ENCODE assay signal across 9 cellular contexts in genomic region chr13:30466841-30467252, GRCh38. TPM values are rescaled to one million over a fixed set of nuclear protein-coding genes. Genes with fewer than 3 reads are reported as not detected.
A peak's percentile ranks its signal among the peaks of the same experiment; 100 is the strongest.
DNase-seq lines count a peak whose midpoint lies in the region; ATAC-seq and TF ChIP-seq lines count a peak whose summit lies in the region.
"Had no signal": no experiment of that assay in that cellular context is flagged by ENCODE, and none has a peak within 500 bp of the region (broad histone marks: within the 10 kb centered on the region; RNA-seq: fewer than 3 reads in every experiment).

No MANE protein-coding gene starts in this region.

- H3K4me3 ChIP-seq in NB4 (ENCODE audit: low read depth, low read length) = peak overlapping the region; percentile 61
- peak overlapping the region; percentile 73 for H3K4me3 ChIP-seq in WI38 (ENCODE audit: low read depth, low read length)

- H3K27ac Mint-ChIP-seq in nephron progenitor cell = peak overlapping the region; percentile 100

- intact Hi-C loops in left cardiac atrium (cut with DNase I) = loop anchor here in 1 of 2 donors (10.0 kb wide), 1 partner anchor 108 kb away; no protein-coding TSS in a partner anchor

- in situ Hi-C loops in G401 (cut with HindIII; ENCODE audit: low sequenced_read_pairs) = no loop called here

- peak overlapping the region; percentile 92 for H3K4me3 Mint-ChIP-seq in nephron progenitor cell

- TF ChIP-seq POLR2A in NB4 (IDR thresholded peaks at IDR 0.05; ENCODE audit: extremely low read depth, insufficient read length) = peak; percentile 86

- H3K27me3 Mint-ChIP-seq in nephron progenitor cell (ENCODE audit: low read depth, poor library complexity) = peaks cover 7% of the 10 kb centered on the region

- no peak for TF ChIP-seq CTCF in NB4 (IDR thresholded peaks at IDR 0.05; ENCODE audit: low read depth, low read length)
- TF ChIP-seq CTCF in WI38 (IDR thresholded peaks at IDR 0.05; ENCODE audit: low read depth, low read length) = no peak
- TF ChIP-seq CTCF in nephron progenitor cell (IDR thresholded peaks at IDR 0.05) = no peak

- ATAC-seq in left cardiac atrium = no peak

- H3K36me3 Mint-ChIP-seq in nephron progenitor cell (ENCODE audit: low read depth) = peaks cover 14% of the 10 kb centered on the region

- H3K4me1 Mint-ChIP-seq in nephron progenitor cell = peaks cover 26% of the 10 kb centered on the region

- DNase-seq in DMS153 (lab: John Stamatoyannopoulos, UW) = peak; percentile 11
- no peak for DNase-seq in DMS153 treated with DMSO at 0.1 percent for 48 hours (lab: John Stamatoyannopoulos, UW; ENCODE audit: unreplicated experiment)
- DNase-seq in NB4 (ENCODE audit: low read depth) = peak; percentile 87
- no peak for DNase-seq in nephron progenitor cell
- no peak for DNase-seq in left cardiac atrium
- DNase-seq in stimulated activated naive CD4-positive, alpha-beta T cell treated with Interleukin-2 at 50 U/mL for 16 hours (lab: John Stamatoyannopoulos, UW) = no peak
- no peak for DNase-seq in G401 (ENCODE audit: low spot score)

- no peaks in the 10 kb centered on the region for H3K9me3 Mint-ChIP-seq in nephron progenitor cell

RNA-seq across cellular contexts. Expression of gene HMGB1, which starts 1.1 kb away (rescaled TPM):
- total RNA-seq in left cardiac atrium = 100 to 1,000 TPM; 168 to 184 TPM
- 652 and 894 TPM in 2 replicates for total RNA-seq in G401 (2014; rRNA removed; shearing (Covaris generic))

RNA-seq across cellular contexts. Expression of gene UBE2L5, which starts 44.6 kb away (rescaled TPM):
- not detected for total RNA-seq in left cardiac atrium
- total RNA-seq in G401 (2014; rRNA removed; shearing (Covaris generic)) = not detected in 2 replicates
- total RNA-seq: activated CD8-positive, alpha-beta memory T cell treated with anti-CD3 and anti-CD28 coated beads for 36 hours had no signal

Comparison
In these comparisons a context has a peak if more than half of its experiments do, and no peak if none do; other contexts are left out.
1. DNase-seq: peak in DMS153 (single experiment) and NB4 (single experiment); none in DMS153 treated with DMSO at 0.1 percent for 48 hours (single experiment), nephron progenitor cell (single experiment), left cardiac atrium (single experiment), stimulated activated naive CD4-positive, alpha-beta T cell treated with Interleukin-2 at 50 U/mL for 16 hours (single experiment) and G401 (single experiment).